1 cellular context compared by ENCODE assay signal in genomic region chr3:23859012-23859743, GRCh38.
TF ChIP-seq lines count a peak whose summit lies in the region.

No MANE protein-coding gene starts in this region.

TF ChIP-seq in HepG2, 621 proteins besides CTCF, POLR2A, EP300 and RAD21:
- TF ChIP-seq FLYWCH1 (CRISPR knock-in tag; IDR thresholded peaks at IDR 0.05) (no peak), WIZ (CRISPR knock-in tag; IDR thresholded peaks at IDR 0.05) (no peak), TBP (CRISPR knock-in tag; IDR thresholded peaks at IDR 0.05) (no peak), FOXO1 (CRISPR knock-in tag; IDR thresholded peaks at IDR 0.05) (no peak), ZNF281 (CRISPR knock-in tag; IDR thresholded peaks at IDR 0.05; ENCODE audit: borderline replicate concordance) (no peak), ZBTB8A (CRISPR knock-in tag; IDR thresholded peaks at IDR 0.05; ENCODE audit: borderline replicate concordance, low read depth) (no peak), MTF2 (CRISPR knock-in tag; IDR thresholded peaks at IDR 0.05; ENCODE audit: borderline replicate concordance) (no peak), ZNF747 (CRISPR knock-in tag; IDR thresholded peaks at IDR 0.05; ENCODE audit: borderline replicate concordance) (no peak), ZNF605 (CRISPR knock-in tag; IDR thresholded peaks at IDR 0.05) (no peak), ZNF780A (CRISPR knock-in tag; IDR thresholded peaks at IDR 0.05) (no peak), MED1 (CRISPR knock-in tag; IDR thresholded peaks at IDR 0.05) (no peak), HMGXB4 (CRISPR knock-in tag; IDR thresholded peaks at IDR 0.05; ENCODE audit: borderline replicate concordance in 1 of 2, low read depth in 1 of 2) (no peak), NFE2L1 (CRISPR knock-in tag; IDR thresholded peaks at IDR 0.05; ENCODE audit: borderline replicate concordance) (no peak)
